In the genomic region with DNA sequence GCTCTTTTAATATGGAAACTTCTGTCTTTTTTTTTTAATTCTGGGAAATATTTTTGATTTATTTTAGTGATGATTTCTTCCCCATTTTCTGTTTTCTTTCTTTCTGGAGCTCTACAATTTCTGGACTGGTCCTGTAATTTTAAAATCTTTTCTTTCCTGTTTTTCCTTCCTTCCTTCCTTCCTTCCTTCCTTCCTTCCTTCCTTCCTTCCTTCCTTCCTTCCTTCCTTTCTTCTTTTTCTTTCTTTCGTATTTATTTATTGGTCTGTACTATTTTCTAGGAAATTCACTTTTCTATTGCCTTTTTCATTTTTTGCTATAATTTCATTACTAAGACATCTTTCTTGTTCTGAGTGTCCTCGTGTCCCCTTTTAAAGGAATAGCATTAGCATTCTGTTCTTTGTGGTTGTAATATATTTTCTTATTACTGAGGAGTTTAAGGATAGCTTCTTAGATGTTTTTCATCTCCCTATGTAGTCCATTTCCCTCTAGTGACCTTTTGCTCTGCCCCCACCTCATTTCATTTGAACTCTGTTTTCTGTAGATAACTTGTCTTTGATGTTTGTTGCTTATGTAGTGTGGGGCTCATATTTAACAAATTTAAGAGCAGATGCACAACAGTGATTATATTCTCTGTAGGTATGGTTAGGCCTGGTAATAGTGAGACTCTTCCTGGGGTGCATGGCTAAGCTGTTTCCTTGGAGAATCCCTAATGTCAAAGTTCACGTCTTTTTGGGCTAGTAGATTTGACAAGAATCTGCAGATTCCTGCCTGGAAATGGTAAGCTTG, we compare ENCODE assay signal across 21 cellular contexts. TPM values are rescaled to one million over a fixed set of nuclear protein-coding genes. Genes with fewer than 3 reads are reported as not detected.
DNase-seq lines count a peak whose midpoint lies in the region; ATAC-seq and TF ChIP-seq lines count a peak whose summit lies in the region.
"Had no signal": no experiment of that assay in that cellular context is flagged by ENCODE, and none has a peak within 500 bp of the region (broad histone marks: within the 10 kb centered on the region; RNA-seq: fewer than 3 reads in every experiment).

No MANE protein-coding gene starts in this region.

- peaks cover 53% of the 10 kb centered on the region for H3K36me3 ChIP-seq in SK-N-MC (ENCODE audit: insufficient read depth, low read length)
- H3K36me3 ChIP-seq in endodermal cell (ENCODE audit: control insufficient read depth, insufficient read depth, low read length), result peaks cover 17% of the 10 kb centered on the region

- no peaks in the 10 kb centered on the region for H3K27me3 Mint-ChIP-seq in activated CD8-positive, alpha-beta T cell treated with anti-CD3 and anti-CD28 coated beads for 36 hours
- H3K27me3 Mint-ChIP-seq in activated CD8-positive, alpha-beta T cell treated with anti-CD3 and anti-CD28 coated beads, Interleukin-2, amount 10 ng/mL, durations not matched to agents 7 days and 5 days (ENCODE audit: low read depth), result no peaks in the 10 kb centered on the region
- H3K27me3 Mint-ChIP-seq in endodermal cell (ENCODE audit: insufficient read depth), result no peaks in the 10 kb centered on the region
- no peaks in the 10 kb centered on the region for H3K27me3 Mint-ChIP-seq in osteocyte (ENCODE audit: unreplicated experiment)
- no peaks in the 10 kb centered on the region for H3K27me3 Mint-ChIP-seq in activated CD4-positive, alpha-beta T cell treated with anti-CD3 and anti-CD28 coated beads for 36 hours
- H3K27me3 Mint-ChIP-seq: B cell had no signal

- H3K9me3 ChIP-seq in SK-N-MC (ENCODE audit: low read depth, low read length) (no peaks in the 10 kb centered on the region), endodermal cell (ENCODE audit: control insufficient read depth, low read length) (no peaks in the 10 kb centered on the region)

- DNase-seq in activated CD8-positive, alpha-beta T cell treated with anti-CD3 and anti-CD28 coated beads for 36 hours, result no peak
- no peak for DNase-seq in activated CD8-positive, alpha-beta T cell treated with anti-CD3 and anti-CD28 coated beads, Interleukin-2, amount 10 ng/mL, durations not matched to agents 7 days and 5 days
- DNase-seq in SK-N-MC (ENCODE audit: low read depth, low spot score) (peak; percentile 90), endodermal cell (no peak), osteocyte (ENCODE audit: extremely low spot score, unreplicated experiment) (no peak), NCI-H1105 (lab: John Stamatoyannopoulos, UW) (no peak)
- no peak for DNase-seq in activated CD4-positive, alpha-beta T cell treated with anti-CD3 and anti-CD28 coated beads for 36 hours
- DNase-seq: COR-L47, DMS 273 treated with DMSO at 0.1 percent for 48 hours, DND-41, HCEC 1CT, KBM-7, NCI-H1105 treated with DMSO at 0.1 percent for 48 hours, NCI-H187, NCI-H2107, NCI-H510A, NCI-H774, SIG-M5 had no signal

- H3K4me1 ChIP-seq in endodermal cell (ENCODE audit: control insufficient read depth, insufficient read depth, low read length), result no peaks in the 10 kb centered on the region

- POLR2A ChIA-PET in activated CD8-positive, alpha-beta T cell treated with anti-CD3 and anti-CD28 coated beads for 36 hours (lab: Charles Lee), result interaction anchor here (0.6 kb wide), 1 partner anchor 1738 kb away, joined by 3 read pairs; no protein-coding TSS in a partner anchor
- POLR2A ChIA-PET in activated CD8-positive, alpha-beta T cell treated with anti-CD3 and anti-CD28 coated beads, Interleukin-2, amount 10 ng/mL, durations not matched to agents 7 days and 5 days (lab: Charles Lee), result no interaction called here
- POLR2A ChIA-PET in activated CD4-positive, alpha-beta T cell treated with anti-CD3 and anti-CD28 coated beads for 36 hours (lab: Charles Lee), result no interaction called here

- peak overlapping the region; percentile 20 for H3K27ac Mint-ChIP-seq in activated CD8-positive, alpha-beta T cell treated with anti-CD3 and anti-CD28 coated beads for 36 hours
- H3K27ac Mint-ChIP-seq in activated CD8-positive, alpha-beta T cell treated with anti-CD3 and anti-CD28 coated beads, Interleukin-2, amount 10 ng/mL, durations not matched to agents 7 days and 5 days, result no peak overlapping the region
- H3K27ac Mint-ChIP-seq in endodermal cell, result peak overlapping the region; percentile 19
- H3K27ac Mint-ChIP-seq in osteocyte (ENCODE audit: unreplicated experiment), result peak overlapping the region; percentile 77
- no peak overlapping the region for H3K27ac Mint-ChIP-seq in activated CD4-positive, alpha-beta T cell treated with anti-CD3 and anti-CD28 coated beads for 36 hours
- H3K27ac Mint-ChIP-seq: B cell had no signal

- H3K27me3 ChIP-seq in endodermal cell (ENCODE audit: control insufficient read depth, insufficient read depth, low read length, poor library complexity, severe bottlenecking), result no peaks in the 10 kb centered on the region

- CTCF ChIA-PET in activated CD8-positive, alpha-beta T cell treated with anti-CD3 and anti-CD28 coated beads for 36 hours (lab: Charles Lee), result interaction anchor here (2.4 kb wide), 1 partner anchor 98 kb away, joined by 9 read pairs; no protein-coding TSS in a partner anchor
- CTCF ChIA-PET in activated CD8-positive, alpha-beta T cell treated with anti-CD3 and anti-CD28 coated beads, Interleukin-2, amount 10 ng/mL, durations not matched to agents 7 days and 5 days (lab: Charles Lee), result interaction anchor here (1.1 kb wide), 1 partner anchor 97 kb away, joined by 3 read pairs; no protein-coding TSS in a partner anchor
- CTCF ChIA-PET in activated CD4-positive, alpha-beta T cell treated with anti-CD3 and anti-CD28 coated beads for 36 hours (lab: Charles Lee), result interaction anchor here (0.9 kb wide), 1 partner anchor 49 kb away, joined by 3 read pairs; no protein-coding TSS in a partner anchor

- intact Hi-C loops in activated CD8-positive, alpha-beta T cell treated with anti-CD3 and anti-CD28 coated beads for 36 hours (cut with micrococcal nuclease), result no loop called here
- intact Hi-C loops in activated CD4-positive, alpha-beta T cell treated with anti-CD3 and anti-CD28 coated beads for 36 hours (cut with DNase I, micrococcal nuclease), result no loop called here

- ATAC-seq in activated CD8-positive, alpha-beta T cell treated with anti-CD3 and anti-CD28 coated beads for 36 hours, result no peak
- no peak for ATAC-seq in activated CD8-positive, alpha-beta T cell treated with anti-CD3 and anti-CD28 coated beads, Interleukin-2, amount 10 ng/mL, durations not matched to agents 7 days and 5 days
- no peak for ATAC-seq in activated CD4-positive, alpha-beta T cell treated with anti-CD3 and anti-CD28 coated beads for 36 hours
- no peak for ATAC-seq in GM19455 (IDR thresholded peaks at IDR 0.05; ENCODE audit: unreplicated experiment)

- H3K9ac ChIP-seq in SK-N-MC (ENCODE audit: insufficient read length) (peak overlapping the region; percentile 80), endodermal cell (ENCODE audit: extremely low read depth, low read length, poor library complexity, severe bottlenecking) (no peak overlapping the region)

- no peak for TF ChIP-seq CTCF in activated CD8-positive, alpha-beta T cell treated with anti-CD3 and anti-CD28 coated beads for 36 hours (IDR thresholded peaks at IDR 0.05)
- TF ChIP-seq CTCF in endodermal cell (conservative IDR thresholded peaks at IDR 0.05), result no peak
- TF ChIP-seq CTCF in osteocyte (IDR thresholded peaks at IDR 0.05), result no peak

- H3K27ac ChIP-seq in SK-N-MC (peak overlapping the region; percentile 100), endodermal cell (ENCODE audit: low read depth, low read length) (no peak overlapping the region)
- H3K27ac ChIP-seq: 22Rv1 had no signal

- peak overlapping the region; percentile 64 for H3K4me3 ChIP-seq in SK-N-MC
- no peak overlapping the region for H3K4me3 ChIP-seq in endodermal cell (ENCODE audit: low read length)

- H3K9me3 Mint-ChIP-seq in activated CD8-positive, alpha-beta T cell treated with anti-CD3 and anti-CD28 coated beads for 36 hours, result no peaks in the 10 kb centered on the region
- no peaks in the 10 kb centered on the region for H3K9me3 Mint-ChIP-seq in activated CD8-positive, alpha-beta T cell treated with anti-CD3 and anti-CD28 coated beads, Interleukin-2, amount 10 ng/mL, durations not matched to agents 7 days and 5 days (ENCODE audit: insufficient read depth)
- H3K9me3 Mint-ChIP-seq in endodermal cell (no peaks in the 10 kb centered on the region), osteocyte (ENCODE audit: unreplicated experiment) (no peaks in the 10 kb centered on the region)
- no peaks in the 10 kb centered on the region for H3K9me3 Mint-ChIP-seq in activated CD4-positive, alpha-beta T cell treated with anti-CD3 and anti-CD28 coated beads for 36 hours (ENCODE audit: low read depth)

- H3K36me3 Mint-ChIP-seq in activated CD8-positive, alpha-beta T cell treated with anti-CD3 and anti-CD28 coated beads for 36 hours (ENCODE audit: low read depth), result peaks cover 30% of the 10 kb centered on the region
- peaks cover 44% of the 10 kb centered on the region for H3K36me3 Mint-ChIP-seq in activated CD8-positive, alpha-beta T cell treated with anti-CD3 and anti-CD28 coated beads, Interleukin-2, amount 10 ng/mL, durations not matched to agents 7 days and 5 days (ENCODE audit: low read depth)
- H3K36me3 Mint-ChIP-seq in endodermal cell (ENCODE audit: low read depth) (peaks cover 25% of the 10 kb centered on the region), osteocyte (ENCODE audit: unreplicated experiment) (peaks cover 21% of the 10 kb centered on the region)
- peaks cover 37% of the 10 kb centered on the region for H3K36me3 Mint-ChIP-seq in activated CD4-positive, alpha-beta T cell treated with anti-CD3 and anti-CD28 coated beads for 36 hours (ENCODE audit: low read depth)

- peaks cover 16% of the 10 kb centered on the region for H3K4me1 Mint-ChIP-seq in activated CD8-positive, alpha-beta T cell treated with anti-CD3 and anti-CD28 coated beads for 36 hours (ENCODE audit: low read depth)
- H3K4me1 Mint-ChIP-seq in activated CD8-positive, alpha-beta T cell treated with anti-CD3 and anti-CD28 coated beads, Interleukin-2, amount 10 ng/mL, durations not matched to agents 7 days and 5 days (ENCODE audit: low read depth), result peaks cover 2% of the 10 kb centered on the region
- H3K4me1 Mint-ChIP-seq in endodermal cell (peaks cover 21% of the 10 kb centered on the region), osteocyte (ENCODE audit: unreplicated experiment) (peaks cover 20% of the 10 kb centered on the region)
- peaks cover 22% of the 10 kb centered on the region for H3K4me1 Mint-ChIP-seq in activated CD4-positive, alpha-beta T cell treated with anti-CD3 and anti-CD28 coated beads for 36 hours
- H3K4me1 Mint-ChIP-seq: B cell had no signal

- no peak overlapping the region for H3K4me3 Mint-ChIP-seq in activated CD8-positive, alpha-beta T cell treated with anti-CD3 and anti-CD28 coated beads for 36 hours
- H3K4me3 Mint-ChIP-seq in activated CD8-positive, alpha-beta T cell treated with anti-CD3 and anti-CD28 coated beads, Interleukin-2, amount 10 ng/mL, durations not matched to agents 7 days and 5 days, result no peak overlapping the region
- H3K4me3 Mint-ChIP-seq in endodermal cell, result no peak overlapping the region
- H3K4me3 Mint-ChIP-seq in osteocyte (ENCODE audit: unreplicated experiment), result no peak overlapping the region
- no peak overlapping the region for H3K4me3 Mint-ChIP-seq in activated CD4-positive, alpha-beta T cell treated with anti-CD3 and anti-CD28 coated beads for 36 hours
- H3K4me3 Mint-ChIP-seq: B cell had no signal

- WGBS in endodermal cell (ENCODE audit: insufficient coverage in 1 of 2, insufficient read length in 1 of 2), 2 experiments, result 96 to 100% methylated on average over 1 to 2 of the region's 3 CpGs

RNA-seq across cellular contexts. Expression of gene TBC1D15, which starts 38.0 kb away (rescaled TPM):
- 10 to 100 TPM; 51.7 to 54.9 TPM for total RNA-seq in activated CD8-positive, alpha-beta T cell treated with anti-CD3 and anti-CD28 coated beads for 36 hours
- 10 to 100 TPM; 38.3 to 38.5 TPM for total RNA-seq in activated CD8-positive, alpha-beta T cell treated with anti-CD3 and anti-CD28 coated beads, Interleukin-2, amount 10 ng/mL, durations not matched to agents 7 days and 5 days
- total RNA-seq in endodermal cell, result 10 to 100 TPM; 34.2 to 45.6 TPM
- 34.0 TPM for polyA plus RNA-seq in endodermal cell (2013, experiment 1 of 2)
- 29.0 TPM for polyA plus RNA-seq in endodermal cell (2013, experiment 2 of 2)
- 50.9 and 52.2 TPM in 2 replicates for total RNA-seq in osteocyte
- 10 to 100 TPM; 50.3 to 59.1 TPM for total RNA-seq in activated CD4-positive, alpha-beta T cell treated with anti-CD3 and anti-CD28 coated beads for 36 hours

Comparison
In these comparisons a context has a peak if more than half of its experiments do, and no peak if none do; other contexts are left out.
1. H3K27ac Mint-ChIP-seq: peak in activated CD8-positive, alpha-beta T cell treated with anti-CD3 and anti-CD28 coated beads for 36 hours (single experiment), endodermal cell (single experiment) and osteocyte (single experiment); none in activated CD8-positive, alpha-beta T cell treated with anti-CD3 and anti-CD28 coated beads, Interleukin-2, amount 10 ng/mL, durations not matched to agents 7 days and 5 days (single experiment) and activated CD4-positive, alpha-beta T cell treated with anti-CD3 and anti-CD28 coated beads for 36 hours (single experiment).